ENCODE assay signal across 17 cellular contexts in genomic region chr15:74387988-74388955, GRCh38.
DNase-seq lines count a peak whose midpoint lies in the region; ATAC-seq and TF ChIP-seq lines count a peak whose summit lies in the region.
"Had no signal": no experiment of that assay in that cellular context is flagged by ENCODE, and none has a peak within 500 bp of the region (broad histone marks: within the 10 kb centered on the region; RNA-seq: fewer than 3 reads in every experiment).

No MANE protein-coding gene starts in this region.

- no peaks in the 10 kb centered on the region for H3K36me3 ChIP-seq in BLaER1 treated with 17β-estradiol and CSF1 and Interleukin-3, amounts not matched to agents 10 nM and 100 nM
- no peaks in the 10 kb centered on the region for H3K36me3 ChIP-seq in KOPT-K1 (ENCODE audit: insufficient read depth, low read length)
- H3K36me3 ChIP-seq: Peyer's patch had no signal

- peaks cover 63 to 97% (median 80%) of the 10 kb centered on the region in 10 experiments for H3K4me1 ChIP-seq in BLaER1 treated with 17β-estradiol and CSF1 and Interleukin-3, amounts not matched to agents 10 nM and 100 nM
- H3K4me1 ChIP-seq: body of pancreas had no signal

- no peaks in the 10 kb centered on the region for H3K9me3 Mint-ChIP-seq in memory B cell
- H3K9me3 Mint-ChIP-seq: T-helper 1 cell treated with Interleukin-12 subunit alpha and Interleukin-12 subunit beta and Interleukin-4 antibody, amounts not matched to agents 30 μg/mL and 1 μg/mL, for 36 hours had no signal

- H3K9ac ChIP-seq in BLaER1 treated with 17β-estradiol and CSF1 and Interleukin-3, amounts not matched to agents 10 nM and 100 nM = 0 out of 22 replicates have a peak overlapping the region, but pooled peaks of 1 of the 11 experiments have one; percentile 18

- peak overlapping the region; percentile 33 for H3K27ac Mint-ChIP-seq in memory B cell
- H3K27ac Mint-ChIP-seq: T-helper 1 cell treated with Interleukin-12 subunit alpha and Interleukin-12 subunit beta and Interleukin-4 antibody, amounts not matched to agents 30 μg/mL and 1 μg/mL, for 36 hours had no signal

- DNase-seq in astrocyte of the hippocampus (ENCODE audit: low read depth, low spot score) (peak; percentile 39), memory B cell (ENCODE audit: low spot score in 2 of 2) (no peak), globus pallidus (ENCODE audit: low spot score) (no peak), NAMALWA (ENCODE audit: low spot score) (no peak)
- DNase-seq: activated CD4-positive, alpha-beta T cell treated with anti-CD3 and anti-CD28 coated beads, Interleukin-2, amount 50 U/mL, for 1 hour; AML-193; body of pancreas; DMS79 treated with DMSO at 0.1 percent for 48 hours; NCI-H1105 treated with DMSO at 0.1 percent for 48 hours; NCI-H510A treated with DMSO at 0.1 percent for 48 hours; Peyer's patch had no signal

- H3K9me3 ChIP-seq in BLaER1 treated with 17β-estradiol and CSF1 and Interleukin-3, amounts not matched to agents 10 nM and 100 nM (replicated peaks in 1 of 11) = no peaks in the 10 kb centered on the region
- H3K9me3 ChIP-seq in KOPT-K1 (ENCODE audit: insufficient read depth, low read length, poor library complexity, severe bottlenecking) = no peaks in the 10 kb centered on the region
- H3K9me3 ChIP-seq: body of pancreas, mucosa of descending colon, Peyer's patch had no signal

- no peaks in the 10 kb centered on the region for H3K27me3 Mint-ChIP-seq in memory B cell

- peaks cover 62% of the 10 kb centered on the region for H3K4me1 Mint-ChIP-seq in memory B cell

- ATAC-seq in memory B cell (ENCODE audit: low read depth) = no peak
- ATAC-seq in GM18505 (IDR thresholded peaks at IDR 0.05; ENCODE audit: unreplicated experiment) = no peak
- no peak for ATAC-seq in GM18868 (IDR thresholded peaks at IDR 0.05; ENCODE audit: unreplicated experiment)
- ATAC-seq: body of pancreas, mucosa of descending colon had no signal

- TF ChIP-seq POLR2A in GM18505 (IDR thresholded peaks at IDR 0.05; ENCODE audit: borderline replicate concordance, extremely low read depth, insufficient read depth, insufficient read length) = no peak

- no peaks in the 10 kb centered on the region; a peak in 1 of 22 replicates for H4K20me1 ChIP-seq in BLaER1 treated with 17β-estradiol and CSF1 and Interleukin-3, amounts not matched to agents 10 nM and 100 nM

- H3K4me2 ChIP-seq in BLaER1 treated with 17β-estradiol and CSF1 and Interleukin-3, amounts not matched to agents 10 nM and 100 nM = peak overlapping the region in 6 of 11 experiments; percentile 2 to 82 (median 73); a peak in 5 of 22 replicates

- no peak overlapping the region for H3K4me3 ChIP-seq in BLaER1 treated with 17β-estradiol and CSF1 and Interleukin-3, amounts not matched to agents 10 nM and 100 nM
- H3K4me3 ChIP-seq: body of pancreas, mucosa of descending colon, Peyer's patch had no signal

- peak overlapping the region in 1 of 11 experiments; percentile 46; a peak in 3 of 22 replicates for H3K27ac ChIP-seq in BLaER1 treated with 17β-estradiol and CSF1 and Interleukin-3, amounts not matched to agents 10 nM and 100 nM
- H3K27ac ChIP-seq in KOPT-K1 (ENCODE audit: low read depth, low read length, poor library complexity, severe bottlenecking) = peak overlapping the region; percentile 99
- H3K27ac ChIP-seq: body of pancreas had no signal

- H3K27me3 ChIP-seq in BLaER1 treated with 17β-estradiol and CSF1 and Interleukin-3, amounts not matched to agents 10 nM and 100 nM = no peaks in the 10 kb centered on the region
- H3K27me3 ChIP-seq: body of pancreas, Peyer's patch had no signal

- no peaks in the 10 kb centered on the region for H3K36me3 Mint-ChIP-seq in memory B cell

- H3K4me3 Mint-ChIP-seq in memory B cell = no peak overlapping the region
- H3K4me3 Mint-ChIP-seq: T-helper 1 cell treated with Interleukin-12 subunit alpha and Interleukin-12 subunit beta and Interleukin-4 antibody, amounts not matched to agents 30 μg/mL and 1 μg/mL, for 36 hours had no signal
